Comparison of ENCODE assay signal across 25 cellular contexts in genomic region chr1:209051598-209051997, GRCh38.
DNase-seq lines count a peak whose midpoint lies in the region; ATAC-seq, FAIRE-seq and TF ChIP-seq lines count a peak whose summit lies in the region.
"Had no signal": no experiment of that assay in that cellular context is flagged by ENCODE, and none has a peak within 500 bp of the region (broad histone marks: within the 10 kb centered on the region; RNA-seq: fewer than 3 reads in every experiment).

No MANE protein-coding gene starts in this region.

- TF ChIP-seq CTCF in epithelial cell of esophagus (IDR thresholded peaks at IDR 0.05; ENCODE audit: insufficient read depth, low read depth, low read length, missing control alignments), result no peak
- TF ChIP-seq CTCF in keratinocyte (optimal IDR thresholded peaks at IDR 0.05 in 1 of 3, IDR thresholded peaks at IDR 0.05 in 1 of 3, conservative IDR thresholded peaks at IDR 0.05 in 1 of 3; ENCODE audit: extremely low read depth in 1 of 3, insufficient read depth in 2 of 3, low read length in 3 of 3), result no peak
- no peak for TF ChIP-seq CTCF in hepatocyte (IDR thresholded peaks at IDR 0.05; ENCODE audit: poor library complexity)

- H2AFZ ChIP-seq in keratinocyte (ENCODE audit: control insufficient read depth, low read length), result peak overlapping the region; percentile 60
- H2AFZ ChIP-seq in neuronal stem cell (ENCODE audit: low read length), result no peak overlapping the region
- H2AFZ ChIP-seq in hepatocyte, result no peak overlapping the region

- no peak overlapping the region for H4K91ac ChIP-seq in neuronal stem cell (ENCODE audit: low read depth, low read length, poor library complexity)

- H2BK15ac ChIP-seq in neuronal stem cell (ENCODE audit: low read length), result no peak overlapping the region

- peak overlapping the region; percentile 72 for H2AK5ac ChIP-seq in neuronal stem cell (ENCODE audit: low read depth, low read length)

- H3K4me1 ChIP-seq in keratinocyte (ENCODE audit: control insufficient read depth, extremely low read depth, insufficient read depth, low read length) (peaks cover 38% of the 10 kb centered on the region), neuronal stem cell (ENCODE audit: control insufficient read depth in 2 of 2, insufficient read depth in 1 of 2, low read depth in 1 of 2, low read length in 2 of 2) (peaks cover 0 to 6% of the 10 kb centered on the region in 2 donors), hepatocyte (ENCODE audit: insufficient read depth) (no peaks in the 10 kb centered on the region)

- H3K27ac ChIP-seq in keratinocyte (ENCODE audit: control insufficient read depth, insufficient read depth, low read length), result no peak overlapping the region
- H3K27ac ChIP-seq in neuronal stem cell (replicated peaks; ENCODE audit: low read length), result no peak overlapping the region
- H3K27ac ChIP-seq in hepatocyte, result no peak overlapping the region
- H3K27ac ChIP-seq: SJSA1 had no signal

- no peaks in the 10 kb centered on the region for H3K9me3 ChIP-seq in keratinocyte (ENCODE audit: control insufficient read depth, low read depth, low read length)
- peaks cover 0 to 2% of the 10 kb centered on the region in 2 donors for H3K9me3 ChIP-seq in neuronal stem cell (replicated peaks in 1 of 2; ENCODE audit: control insufficient read depth in 2 of 2, insufficient read depth in 1 of 2, low read depth in 1 of 2, low read length in 2 of 2)
- no peaks in the 10 kb centered on the region for H3K9me3 ChIP-seq in hepatocyte (ENCODE audit: low read depth)
- H3K9me3 ChIP-seq: SJSA1 had no signal

- H2BK12ac ChIP-seq in neuronal stem cell (ENCODE audit: low read length), result no peak overlapping the region

- no peaks in the 10 kb centered on the region for H4K20me1 ChIP-seq in keratinocyte (ENCODE audit: control insufficient read depth, extremely low read depth, insufficient read depth, low read length)
- H4K20me1 ChIP-seq in hepatocyte (ENCODE audit: insufficient read depth, poor library complexity, severe bottlenecking), result no peaks in the 10 kb centered on the region

- no peak overlapping the region for H3K23ac ChIP-seq in neuronal stem cell (ENCODE audit: low read depth, low read length, poor library complexity)

- no peak overlapping the region for H3K14ac ChIP-seq in neuronal stem cell (ENCODE audit: low read length)

- dilution Hi-C loops in keratinocyte (cut with MboI; ENCODE audit: extremely low pct_ligation_motif_present, low sequenced_read_pairs), result no loop called here

- FAIRE-seq in keratinocyte (lab: Jason Lieb, UNC), result peak; percentile 96
- FAIRE-seq: GM12892, GM19239, HepG2 had no signal

- WGBS in neuronal stem cell (ENCODE audit: extremely low coverage in 2 of 2, insufficient read length in 2 of 2, insufficient replicate concordance in 1 of 2), 2 donors, result no CpG with 5 or more reads among the region's 4 CpGs
- WGBS in hepatocyte (ENCODE audit: low lambda C conversion rate, missing lambda C conversion rate), result 87% methylated on average over 4 of the region's 4 CpGs

- H2BK120ac ChIP-seq in neuronal stem cell (ENCODE audit: low read depth, low read length), result peak overlapping the region; percentile 6

- no peak overlapping the region for H3K4ac ChIP-seq in neuronal stem cell (ENCODE audit: low read length)

- H3K9ac ChIP-seq in keratinocyte (ENCODE audit: control insufficient read depth, extremely low read depth, insufficient read depth, low read length) (no peak overlapping the region), neuronal stem cell (ENCODE audit: low read depth, low read length, poor library complexity) (no peak overlapping the region)

- H3K9me1 ChIP-seq in keratinocyte (ENCODE audit: control insufficient read depth, extremely low read depth, insufficient read depth, low read length), result no peaks in the 10 kb centered on the region

- no peak overlapping the region for H4K8ac ChIP-seq in neuronal stem cell (ENCODE audit: low read depth, low read length)

- peak overlapping the region; percentile 58 for H3K4me2 ChIP-seq in keratinocyte (ENCODE audit: control insufficient read depth, extremely low read depth, insufficient read depth, low read depth, low read length)
- no peak overlapping the region for H3K4me2 ChIP-seq in neuronal stem cell (ENCODE audit: insufficient read depth, low read length, poor library complexity, severe bottlenecking)
- H3K4me2 ChIP-seq in hepatocyte, result no peak overlapping the region

- DNase-seq in HPDE6-E6E7 (ENCODE audit: extremely low spot score), result peak; percentile 16
- DNase-seq in epithelial cell of esophagus (ENCODE audit: low read depth), result peak; percentile 96
- DNase-seq in keratinocyte (ENCODE audit: low read depth, low spot score), result peak; percentile 96
- DNase-seq in neuronal stem cell (ENCODE audit: low spot score), result no peak
- no peak for DNase-seq in hepatocyte (ENCODE audit: low spot score)
- DNase-seq in NCI-H128 (lab: John Stamatoyannopoulos, UW; ENCODE audit: unreplicated experiment), result no peak
- DNase-seq: 8988T; DMS153; DND-41; Karpas-422; NCI-H1105 treated with DMSO at 0.1 percent for 48 hours; NCI-H2029; NCI-H446; NCI-H524 treated with DMSO at 0.1 percent for 48 hours; NCI-H82; NK-92 treated with Interleukin-12 subunit alpha and Interleukin-12 subunit beta, amount 100 ng/mL, for 24 hours; PC-3; Right ventricle myocardium superior had no signal

- H2BK5ac ChIP-seq in neuronal stem cell (ENCODE audit: low read length), result no peak overlapping the region

- no peaks in the 10 kb centered on the region for H3K36me3 ChIP-seq in keratinocyte (ENCODE audit: control insufficient read depth in 2 of 2, extremely low read depth in 1 of 2, insufficient read depth in 2 of 2, low read length in 2 of 2)
- no peaks in the 10 kb centered on the region for H3K36me3 ChIP-seq in neuronal stem cell (replicated peaks in 1 of 2; ENCODE audit: control insufficient read depth in 2 of 2, insufficient read depth in 2 of 2, low read length in 2 of 2)
- H3K36me3 ChIP-seq in hepatocyte (replicated peaks; ENCODE audit: insufficient read depth, low read depth), result no peaks in the 10 kb centered on the region
- H3K36me3 ChIP-seq: SJSA1 had no signal

- no peaks in the 10 kb centered on the region for H3K9me2 ChIP-seq in hepatocyte (replicated peaks; ENCODE audit: insufficient read depth)

- H3K27me3 ChIP-seq in keratinocyte (ENCODE audit: control insufficient read depth, extremely low read depth, insufficient read depth, low read length) (no peaks in the 10 kb centered on the region), neuronal stem cell (ENCODE audit: control insufficient read depth in 3 of 3, insufficient read depth in 3 of 3, low read depth in 1 of 3, low read length in 3 of 3) (no peaks in the 10 kb centered on the region), hepatocyte (no peaks in the 10 kb centered on the region)
- H3K27me3 ChIP-seq: SJSA1 had no signal

- peak overlapping the region; percentile 45 for H3K18ac ChIP-seq in neuronal stem cell (ENCODE audit: low read length)

- H3K4me3 ChIP-seq in epithelial cell of esophagus (ENCODE audit: low read length), result no peak overlapping the region
- H3K4me3 ChIP-seq in keratinocyte (ENCODE audit: control insufficient read depth in 2 of 3, extremely low read depth in 1 of 3, insufficient read depth in 2 of 3, low read depth in 1 of 3, low read length in 3 of 3), result no peak overlapping the region
- H3K4me3 ChIP-seq in neuronal stem cell (ENCODE audit: low read length in 2 of 2), result peak overlapping the region in 1 of 2 donors; percentile 16
- H3K4me3 ChIP-seq in hepatocyte, result no peak overlapping the region
- H3K4me3 ChIP-seq: SJSA1 had no signal

- no peaks in the 10 kb centered on the region for H3K79me1 ChIP-seq in neuronal stem cell (ENCODE audit: low read depth, low read length)

- ATAC-seq in HG03097 (IDR thresholded peaks at IDR 0.05; ENCODE audit: low FRiP score, unreplicated experiment), result no peak
- ATAC-seq in HG03469 (IDR thresholded peaks at IDR 0.05; ENCODE audit: unreplicated experiment), result no peak
- ATAC-seq: HCT116, HepG2, PC-3 had no signal

- H3K79me2 ChIP-seq in keratinocyte (ENCODE audit: control insufficient read depth, insufficient read depth, low read length) (no peaks in the 10 kb centered on the region), hepatocyte (no peaks in the 10 kb centered on the region)

Comparison
In these comparisons a context has a peak if more than half of its experiments do, and no peak if none do; other contexts are left out.
1. DNase-seq: peak in HPDE6-E6E7 (single experiment), epithelial cell of esophagus (single experiment) and keratinocyte (single experiment); none in neuronal stem cell (single experiment), hepatocyte (single experiment) and NCI-H128 (single experiment).